In genomic region chr13:59182241-59182640, GRCh38 we compare ENCODE assay signal across 37 cellular contexts.
"Had no signal": no experiment of that assay in that cellular context is flagged by ENCODE, and none has a peak within 500 bp of the region (broad histone marks: within the 10 kb centered on the region; RNA-seq: fewer than 3 reads in every experiment).

No MANE protein-coding gene starts in this region.

- H3K4me3 Mint-ChIP-seq: activated B cell treated with CpG ODN at 0.5 μM for 24 hours; activated CD4-positive, alpha-beta memory T cell treated with anti-CD3 and anti-CD28 coated beads for 36 hours; activated naive CD4-positive, alpha-beta T cell treated with anti-CD3 and anti-CD28 coated beads for 36 hours; activated naive CD8-positive, alpha-beta T cell; activated naive CD8-positive, alpha-beta T cell treated with anti-CD3 and anti-CD28 coated beads, Interleukin-2, amount 50 U/mL, for 24 hours; activated T-cell treated with anti-CD3 and anti-CD28 coated beads, Interleukin-2, amount 50 U/mL, for 4 hours; activated T-helper 1 cell treated with anti-CD3 and anti-CD28 coated beads, Interleukin-12 subunit alpha, Interleukin-12 subunit beta, Interleukin-2, Interleukin-4 antibody, amounts not matched to agents 30 ng/mL and 10 ng/mL and 1 ng/mL, durations not matched to agents 14 hours and 24 hours and 36 hours; brain had no signal

- H3K4me3 ChIP-seq: Peyer's patch, SJSA1 had no signal

- H3K9me3 ChIP-seq: Peyer's patch, SJSA1 had no signal

- H3K27ac ChIP-seq: Peyer's patch, SJSA1, VCaP had no signal

- H3K36me3 Mint-ChIP-seq: activated CD4-positive, alpha-beta memory T cell treated with anti-CD3 and anti-CD28 coated beads for 36 hours; activated naive CD8-positive, alpha-beta T cell; brain had no signal

- H3K9me3 Mint-ChIP-seq: activated B cell treated with CpG ODN at 0.5 μM for 24 hours; activated CD4-positive, alpha-beta memory T cell treated with anti-CD3 and anti-CD28 coated beads for 36 hours; activated naive CD4-positive, alpha-beta T cell treated with anti-CD3 and anti-CD28 coated beads for 36 hours; activated naive CD8-positive, alpha-beta T cell treated with anti-CD3 and anti-CD28 coated beads, Interleukin-2, amount 50 U/mL, for 24 hours; activated T-helper 1 cell treated with anti-CD3 and anti-CD28 coated beads, Interleukin-12 subunit alpha, Interleukin-12 subunit beta, Interleukin-2, Interleukin-4 antibody, amounts not matched to agents 30 ng/mL and 10 ng/mL and 1 ng/mL, durations not matched to agents 14 hours and 24 hours and 36 hours; brain had no signal

- H3K27me3 ChIP-seq: Peyer's patch, SJSA1 had no signal

- DNase-seq: activated B cell treated with CpG ODN at 0.5 μM for 24 hours; activated CD4-positive, alpha-beta memory T cell treated with anti-CD3 and anti-CD28 coated beads for 36 hours; activated CD4-positive, alpha-beta T cell treated with anti-CD3 and anti-CD28 coated beads for 4 hours; activated CD4-positive, alpha-beta T cell treated with anti-CD3 and anti-CD28 coated beads, Interleukin-2, amount 50 U/mL, for 1 hour; activated CD4-positive, CD25-positive, alpha-beta regulatory T cell treated with anti-CD3 and anti-CD28 coated beads, Interleukin-2, amount 50 U/mL, for 72 hours; activated CD8-positive, alpha-beta memory T cell treated with anti-CD3 and anti-CD28 coated beads, Interleukin-2, amount 50 U/mL, for 4 hours; activated gamma-delta T cell treated with Interleukin-2 at 50 U/mL for 16 hours; activated naive CD4-positive, alpha-beta T cell treated with anti-CD3 and anti-CD28 coated beads for 36 hours; activated naive CD8-positive, alpha-beta T cell treated with anti-CD3 and anti-CD28 coated beads, Interleukin-2, amount 50 U/mL, for 24 hours; activated T-cell treated with anti-CD3 and anti-CD28 coated beads for 4 hours; activated T-cell treated with anti-CD3 and anti-CD28 coated beads, Interleukin-2, amount 50 U/mL, for 4 hours; anterior cingulate cortex; caudate nucleus; cerebellar nuclear complex; Karpas-422; KBM-7; NCI-H1105; NCI-H1417 treated with DMSO at 0.1 percent for 48 hours; NCI-H187 treated with DMSO at 0.1 percent for 48 hours; NCI-H2081; NCI-H510A; NCI-H526; NCI-H748 treated with DMSO at 0.1 percent for 48 hours; NK-92 treated with Interleukin-12 subunit alpha and Interleukin-12 subunit beta, amount 100 ng/mL, for 24 hours; PC-3; Peyer's patch; RPMI8226; SHP77 treated with DMSO at 0.1 percent for 48 hours; T-helper 1 cell; T-helper 2 cell; T-helper 9 cell had no signal

- H3K4me1 Mint-ChIP-seq: activated B cell treated with CpG ODN at 0.5 μM for 24 hours; activated naive CD8-positive, alpha-beta T cell treated with anti-CD3 and anti-CD28 coated beads, Interleukin-2, amount 50 U/mL, for 24 hours; brain had no signal

- H3K27ac Mint-ChIP-seq: activated B cell treated with CpG ODN at 0.5 μM for 24 hours; activated CD4-positive, alpha-beta memory T cell treated with anti-CD3 and anti-CD28 coated beads for 36 hours; activated naive CD4-positive, alpha-beta T cell treated with anti-CD3 and anti-CD28 coated beads for 36 hours; activated naive CD8-positive, alpha-beta T cell; activated naive CD8-positive, alpha-beta T cell treated with anti-CD3 and anti-CD28 coated beads, Interleukin-2, amount 50 U/mL, for 24 hours; activated T-helper 1 cell treated with anti-CD3 and anti-CD28 coated beads, Interleukin-12 subunit alpha, Interleukin-12 subunit beta, Interleukin-2, Interleukin-4 antibody, amounts not matched to agents 30 ng/mL and 10 ng/mL and 1 ng/mL, durations not matched to agents 14 hours and 24 hours and 36 hours; brain had no signal

- H3K27me3 Mint-ChIP-seq: activated B cell treated with CpG ODN at 0.5 μM for 24 hours; activated CD4-positive, alpha-beta memory T cell treated with anti-CD3 and anti-CD28 coated beads for 36 hours; activated naive CD8-positive, alpha-beta T cell; activated naive CD8-positive, alpha-beta T cell treated with anti-CD3 and anti-CD28 coated beads, Interleukin-2, amount 50 U/mL, for 24 hours; brain had no signal

- ATAC-seq: activated naive CD8-positive, alpha-beta T cell treated with anti-CD3 and anti-CD28 coated beads, Interleukin-2, amount 50 U/mL, for 24 hours; activated T-cell treated with anti-CD3 and anti-CD28 coated beads, Interleukin-2, amount 50 U/mL, for 4 hours; PC-3; SK-N-SH treated with all-trans-retinoic acid at 6 μM for 48 hours had no signal
